1 cellular context compared by ENCODE assay signal in the genomic region with DNA sequence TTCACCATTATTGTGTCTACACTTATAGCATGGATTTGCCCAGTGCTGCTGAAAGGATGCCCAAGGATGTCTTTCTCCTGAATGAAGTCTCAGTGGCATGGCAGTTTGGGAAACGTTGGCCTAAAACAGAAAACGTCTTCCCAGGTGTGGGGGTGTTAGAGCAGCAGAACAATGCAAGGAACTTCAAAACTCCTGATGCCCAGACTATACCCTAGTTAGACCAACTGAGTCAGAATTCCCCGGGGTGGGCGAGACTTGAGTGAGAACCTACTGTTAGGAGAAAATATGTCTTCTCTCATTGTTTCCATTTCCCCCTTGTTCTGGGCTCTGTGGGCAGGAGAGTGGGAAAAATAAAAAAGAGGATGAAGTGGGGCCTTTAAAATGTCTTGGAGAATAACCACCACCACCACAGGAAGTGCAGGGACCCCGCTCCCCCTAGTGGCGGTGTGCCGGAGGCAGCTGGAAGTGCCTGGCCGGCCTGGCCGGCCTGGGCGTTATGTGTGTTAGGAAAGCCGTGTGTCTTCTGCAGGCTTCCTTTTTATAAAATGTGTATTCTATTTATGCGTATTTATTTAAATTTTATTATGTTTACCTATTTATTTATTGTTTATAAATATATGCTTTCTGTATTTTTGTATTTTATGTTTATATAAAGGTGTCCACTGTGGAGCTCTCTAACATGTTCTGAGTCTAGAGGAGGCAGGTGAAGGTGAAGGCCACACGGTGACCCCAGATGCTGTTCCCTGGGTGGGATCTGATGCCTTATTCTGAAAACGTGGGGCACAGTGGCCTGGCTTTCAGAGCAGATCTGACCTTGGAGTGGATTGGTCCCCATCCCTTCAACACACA.
TF ChIP-seq lines count a peak whose summit lies in the region.

No MANE protein-coding gene starts in this region.

TF ChIP-seq in HEK293, 187 proteins besides CTCF, POLR2A, EP300 and RAD21 (continued from another document):
- TF ChIP-seq, protein P1, sequence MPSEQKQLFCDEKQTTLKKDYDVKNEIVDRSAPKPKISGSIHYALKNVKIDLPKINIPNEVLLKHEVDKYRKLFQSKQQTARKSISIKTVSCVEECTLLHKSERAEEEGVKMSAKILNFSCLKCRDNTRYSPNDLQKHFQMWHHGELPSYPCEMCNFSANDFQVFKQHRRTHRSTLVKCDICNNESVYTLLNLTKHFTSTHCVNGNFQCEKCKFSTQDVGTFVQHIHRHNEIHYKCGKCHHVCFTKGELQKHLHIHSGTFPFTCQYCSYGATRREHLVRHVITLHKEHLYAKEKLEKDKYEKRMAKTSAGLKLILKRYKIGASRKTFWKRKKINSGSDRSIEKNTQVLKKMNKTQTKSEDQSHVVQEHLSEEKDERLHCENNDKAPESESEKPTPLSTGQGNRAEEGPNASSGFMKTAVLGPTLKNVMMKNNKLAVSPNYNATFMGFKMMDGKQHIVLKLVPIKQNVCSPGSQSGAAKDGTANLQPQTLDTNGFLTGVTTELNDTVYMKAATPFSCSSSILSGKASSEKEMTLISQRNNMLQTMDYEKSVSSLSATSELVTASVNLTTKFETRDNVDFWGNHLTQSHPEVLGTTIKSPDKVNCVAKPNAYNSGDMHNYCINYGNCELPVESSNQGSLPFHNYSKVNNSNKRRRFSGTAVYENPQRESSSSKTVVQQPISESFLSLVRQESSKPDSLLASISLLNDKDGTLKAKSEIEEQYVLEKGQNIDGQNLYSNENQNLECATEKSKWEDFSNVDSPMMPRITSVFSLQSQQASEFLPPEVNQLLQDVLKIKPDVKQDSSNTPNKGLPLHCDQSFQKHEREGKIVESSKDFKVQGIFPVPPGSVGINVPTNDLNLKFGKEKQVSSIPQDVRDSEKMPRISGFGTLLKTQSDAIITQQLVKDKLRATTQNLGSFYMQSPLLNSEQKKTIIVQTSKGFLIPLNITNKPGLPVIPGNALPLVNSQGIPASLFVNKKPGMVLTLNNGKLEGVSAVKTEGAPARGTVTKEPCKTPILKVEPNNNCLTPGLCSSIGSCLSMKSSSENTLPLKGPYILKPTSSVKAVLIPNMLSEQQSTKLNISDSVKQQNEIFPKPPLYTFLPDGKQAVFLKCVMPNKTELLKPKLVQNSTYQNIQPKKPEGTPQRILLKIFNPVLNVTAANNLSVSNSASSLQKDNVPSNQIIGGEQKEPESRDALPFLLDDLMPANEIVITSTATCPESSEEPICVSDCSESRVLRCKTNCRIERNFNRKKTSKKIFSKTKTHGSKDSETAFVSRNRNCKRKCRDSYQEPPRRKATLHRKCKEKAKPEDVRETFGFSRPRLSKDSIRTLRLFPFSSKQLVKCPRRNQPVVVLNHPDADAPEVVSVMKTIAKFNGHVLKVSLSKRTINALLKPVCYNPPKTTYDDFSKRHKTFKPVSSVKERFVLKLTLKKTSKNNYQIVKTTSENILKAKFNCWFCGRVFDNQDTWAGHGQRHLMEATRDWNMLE (tag by site-specific recombination; conservative IDR thresholded peaks at IDR 0.05; ENCODE audit: low read depth), result no peak
- no peak for TF ChIP-seq ZFHX2 (tag by site-specific recombination; conservative IDR thresholded peaks at IDR 0.05)
- TF ChIP-seq ZNF660 (tag by site-specific recombination; IDR thresholded peaks at IDR 0.05), result 0 out of 2 replicates have a peak, but pooled peaks have one; percentile 25
- TF ChIP-seq, protein P2, sequence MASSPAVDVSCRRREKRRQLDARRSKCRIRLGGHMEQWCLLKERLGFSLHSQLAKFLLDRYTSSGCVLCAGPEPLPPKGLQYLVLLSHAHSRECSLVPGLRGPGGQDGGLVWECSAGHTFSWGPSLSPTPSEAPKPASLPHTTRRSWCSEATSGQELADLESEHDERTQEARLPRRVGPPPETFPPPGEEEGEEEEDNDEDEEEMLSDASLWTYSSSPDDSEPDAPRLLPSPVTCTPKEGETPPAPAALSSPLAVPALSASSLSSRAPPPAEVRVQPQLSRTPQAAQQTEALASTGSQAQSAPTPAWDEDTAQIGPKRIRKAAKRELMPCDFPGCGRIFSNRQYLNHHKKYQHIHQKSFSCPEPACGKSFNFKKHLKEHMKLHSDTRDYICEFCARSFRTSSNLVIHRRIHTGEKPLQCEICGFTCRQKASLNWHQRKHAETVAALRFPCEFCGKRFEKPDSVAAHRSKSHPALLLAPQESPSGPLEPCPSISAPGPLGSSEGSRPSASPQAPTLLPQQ (tag by site-specific recombination; IDR thresholded peaks at IDR 0.05), result no peak
TF ChIP-seq in HEK293: peak in this region for 2.
